In the genomic region with DNA sequence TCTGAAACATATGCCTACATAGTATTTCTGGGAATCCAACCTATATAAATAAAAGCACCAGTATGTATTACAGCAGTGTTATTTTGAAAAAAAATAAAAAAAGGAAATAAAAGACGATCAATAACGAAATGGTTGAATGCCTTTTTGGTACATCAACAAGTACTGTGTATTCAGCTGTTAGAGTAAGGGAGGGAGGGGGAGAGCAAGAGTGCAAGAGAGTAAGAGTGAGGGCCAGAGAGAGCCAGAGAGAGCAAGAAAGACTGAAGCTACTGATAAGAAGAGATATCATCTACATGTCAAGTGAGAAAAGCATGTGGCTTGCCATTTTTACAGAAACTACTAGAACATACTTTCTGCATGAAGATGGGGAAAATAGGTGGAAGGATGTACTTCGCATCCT, we compare ENCODE assay signal across 8 cellular contexts. TPM values are rescaled to one million over a fixed set of nuclear protein-coding genes. Genes with fewer than 3 reads are reported as not detected.
A peak's percentile ranks its signal among the peaks of the same experiment; 100 is the strongest.
DNase-seq lines count a peak whose midpoint lies in the region; ATAC-seq and TF ChIP-seq lines count a peak whose summit lies in the region.

No MANE protein-coding gene starts in this region.

- BruUV-seq in MCF 10A (replicated peaks; lab: Mats Ljungman, UMichigan) = no TSS peak

- intact Hi-C loops in MCF 10A (cut with micrococcal nuclease) = no loop called here
- intact Hi-C loops in breast epithelium (cut with DNase I; ENCODE audit: low total_unique reads) = no loop called here
- intact Hi-C loops in posterior vena cava (cut with DNase I) = no loop called here

- TF ChIP-seq CTCF in MCF 10A (IDR thresholded peaks at IDR 0.05; ENCODE audit: unreplicated experiment) = no peak
- no peak for TF ChIP-seq CTCF in breast epithelium (IDR thresholded peaks at IDR 0.05)
- TF ChIP-seq CTCF in omental fat pad (IDR thresholded peaks at IDR 0.05) = no peak

- peak overlapping the region; percentile 41 for H3K27ac Mint-ChIP-seq in MCF 10A (ENCODE audit: low read depth, unreplicated experiment)
- H3K27ac Mint-ChIP-seq in stimulated activated naive CD8-positive, alpha-beta T cell treated with anti-CD3 and anti-CD28 coated beads, Interleukin-15, amount 100 ng/mL, for 72 hours = peak overlapping the region in 1 of 2 donors; percentile 54

- H3K9me3 Mint-ChIP-seq in MCF 10A (ENCODE audit: unreplicated experiment) = no peaks in the 10 kb centered on the region
- no peaks in the 10 kb centered on the region for H3K9me3 Mint-ChIP-seq in stimulated activated naive CD8-positive, alpha-beta T cell treated with anti-CD3 and anti-CD28 coated beads, Interleukin-15, amount 100 ng/mL, for 72 hours

- no peaks in the 10 kb centered on the region for H3K27me3 Mint-ChIP-seq in MCF 10A (ENCODE audit: insufficient read depth, unreplicated experiment)
- no peaks in the 10 kb centered on the region for H3K27me3 Mint-ChIP-seq in stimulated activated naive CD8-positive, alpha-beta T cell treated with anti-CD3 and anti-CD28 coated beads, Interleukin-15, amount 100 ng/mL, for 72 hours

- CTCF ChIA-PET in MCF 10A (lab: Yijun Ruan, JAX) = no interaction called here

- POLR2A ChIA-PET in MCF 10A (lab: Yijun Ruan, JAX) = no interaction called here

- DNase-seq in MCF 10A (ENCODE audit: unreplicated experiment) (peak; percentile 13), breast epithelium (ENCODE audit: low spot score in 2 of 2) (no peak), NCI-H526 (lab: John Stamatoyannopoulos, UW) (peak; percentile 26 to 31), cerebellar cortex (ENCODE audit: low spot score) (peak; percentile 5), SKM-1 treated with dmso at 0.1 percent for 144 hours (lab: John Stamatoyannopoulos, UW; ENCODE audit: unreplicated experiment) (no peak), posterior vena cava (ENCODE audit: low spot score) (no peak), omental fat pad (ENCODE audit: low spot score) (no peak)
- DNase-seq in stimulated activated naive CD8-positive, alpha-beta T cell treated with anti-CD3 and anti-CD28 coated beads, Interleukin-15, amount 100 ng/mL, for 72 hours = no peak

- no peak overlapping the region for H3K4me3 ChIP-seq in breast epithelium

- H3K4me3 Mint-ChIP-seq in MCF 10A (ENCODE audit: unreplicated experiment) = peak overlapping the region; percentile 86
- H3K4me3 Mint-ChIP-seq in stimulated activated naive CD8-positive, alpha-beta T cell treated with anti-CD3 and anti-CD28 coated beads, Interleukin-15, amount 100 ng/mL, for 72 hours = peak overlapping the region; percentile 92

- no peaks in the 10 kb centered on the region for H3K36me3 ChIP-seq in breast epithelium

- ATAC-seq in stimulated activated naive CD8-positive, alpha-beta T cell treated with anti-CD3 and anti-CD28 coated beads, Interleukin-15, amount 100 ng/mL, for 72 hours = no peak
- no peak for ATAC-seq in omental fat pad (ENCODE audit: low FRiP score)

- peaks cover 0 to 19% of the 10 kb centered on the region in 2 donors for H3K27me3 ChIP-seq in breast epithelium

- TF ChIP-seq POLR2A in breast epithelium (IDR thresholded peaks at IDR 0.05) = no peak

- no peak overlapping the region for H3K27ac ChIP-seq in breast epithelium

- H3K36me3 Mint-ChIP-seq in MCF 10A (ENCODE audit: insufficient read depth, unreplicated experiment) = peaks cover 6% of the 10 kb centered on the region

- H3K4me1 ChIP-seq in breast epithelium = no peaks in the 10 kb centered on the region

- peaks cover 11% of the 10 kb centered on the region for H3K4me1 Mint-ChIP-seq in MCF 10A (ENCODE audit: insufficient read depth, unreplicated experiment)
- H3K4me1 Mint-ChIP-seq in stimulated activated naive CD8-positive, alpha-beta T cell treated with anti-CD3 and anti-CD28 coated beads, Interleukin-15, amount 100 ng/mL, for 72 hours = peaks cover 14% of the 10 kb centered on the region

- H3K9me3 ChIP-seq in breast epithelium = no peaks in the 10 kb centered on the region

RNA-seq across cellular contexts. Expression of a gene that starts 1.8 kb away (rescaled TPM):
- total RNA-seq in MCF 10A (2022) (4.6 and 6.9 TPM in 2 replicates), breast epithelium (1 to 10 TPM; 3.0 to 7.5 (median 6.6) TPM), posterior vena cava (1 to 10 TPM; 8.6 to 9.0 TPM), omental fat pad (1 to 10 TPM; 1.6 to 4.7 (median 2.0) TPM)

Comparison
In these comparisons a context has a peak if more than half of its experiments do, and no peak if none do; other contexts are left out.
1. DNase-seq: peak in MCF 10A (single experiment), NCI-H526 (2 of 2) and cerebellar cortex (single experiment); none in breast epithelium (0 of 2), stimulated activated naive CD8-positive, alpha-beta T cell treated with anti-CD3 and anti-CD28 coated beads, Interleukin-15, amount 100 ng/mL, for 72 hours (0 of 2), SKM-1 treated with dmso at 0.1 percent for 144 hours (single experiment), posterior vena cava (single experiment) and omental fat pad (single experiment).